In genomic region chr1:9105336-9105867, GRCh38 we compare ENCODE assay signal across 18 cellular contexts. TPM values are rescaled to one million over a fixed set of nuclear protein-coding genes. Genes with fewer than 3 reads are reported as not detected.
DNase-seq lines count a peak whose midpoint lies in the region; ATAC-seq and TF ChIP-seq lines count a peak whose summit lies in the region.
"Had no signal": no experiment of that assay in that cellular context is flagged by ENCODE, and none has a peak within 500 bp of the region (broad histone marks: within the 10 kb centered on the region; RNA-seq: fewer than 3 reads in every experiment).

No MANE protein-coding gene starts in this region.

- peak overlapping the region; percentile 38 for H3K14ac ChIP-seq in neuronal stem cell (ENCODE audit: low read length)

- H3K9me3 ChIP-seq in neuronal stem cell (replicated peaks in 1 of 2; ENCODE audit: control insufficient read depth in 2 of 2, insufficient read depth in 1 of 2, low read depth in 1 of 2, low read length in 2 of 2) (no peaks in the 10 kb centered on the region), spleen (no peaks in the 10 kb centered on the region)
- H3K9me3 ChIP-seq: BLaER1 treated with 17β-estradiol and CSF1 and Interleukin-3, amounts not matched to agents 10 nM and 100 nM had no signal

- H3K4me1 ChIP-seq in neuronal stem cell (ENCODE audit: control insufficient read depth in 2 of 2, insufficient read depth in 1 of 2, low read depth in 1 of 2, low read length in 2 of 2), result no peaks in the 10 kb centered on the region
- H3K4me1 ChIP-seq in spleen, result peaks cover 0 to 8% (median 2%) of the 10 kb centered on the region in 6 donors

- no peak overlapping the region for H3K4me2 ChIP-seq in neuronal stem cell (ENCODE audit: insufficient read depth, low read length, poor library complexity, severe bottlenecking)
- H3K4me2 ChIP-seq: BLaER1 treated with 17β-estradiol and CSF1 and Interleukin-3, amounts not matched to agents 10 nM and 100 nM had no signal

- H3K36me3 ChIP-seq in neuronal stem cell (replicated peaks in 1 of 2; ENCODE audit: control insufficient read depth in 2 of 2, insufficient read depth in 2 of 2, low read length in 2 of 2) (no peaks in the 10 kb centered on the region), spleen (peaks cover 0 to 75% (median 22%) of the 10 kb centered on the region in 6 donors)

- no peak overlapping the region for H3K27ac Mint-ChIP-seq in natural killer cell treated with Interleukin-12 subunit alpha and Interleukin-12 subunit beta and Interleukin-15 and Interleukin-18, amount 100 ng/mL, for 72 hours
- H3K27ac Mint-ChIP-seq in natural killer cell, result no peak overlapping the region
- no peak overlapping the region for H3K27ac Mint-ChIP-seq in osteocyte (ENCODE audit: unreplicated experiment)
- H3K27ac Mint-ChIP-seq: B cell; CD8-positive, alpha-beta T cell had no signal

- no peak overlapping the region for H3K4ac ChIP-seq in neuronal stem cell (ENCODE audit: low read length)

- H3K9me3 Mint-ChIP-seq in natural killer cell treated with Interleukin-12 subunit alpha and Interleukin-12 subunit beta and Interleukin-15 and Interleukin-18, amount 100 ng/mL, for 72 hours, result no peaks in the 10 kb centered on the region
- H3K9me3 Mint-ChIP-seq in natural killer cell (no peaks in the 10 kb centered on the region), osteocyte (ENCODE audit: unreplicated experiment) (no peaks in the 10 kb centered on the region)
- H3K9me3 Mint-ChIP-seq: CD8-positive, alpha-beta T cell had no signal

- H2BK5ac ChIP-seq in neuronal stem cell (ENCODE audit: low read length), result peak overlapping the region; percentile 71

- H4K8ac ChIP-seq in neuronal stem cell (ENCODE audit: low read depth, low read length), result no peak overlapping the region

- DNase-seq in natural killer cell treated with Interleukin-12 subunit alpha and Interleukin-12 subunit beta and Interleukin-15 and Interleukin-18, amount 100 ng/mL, for 72 hours (ENCODE audit: low spot score), result no peak
- DNase-seq in natural killer cell, result no peak
- DNase-seq in neuronal stem cell (ENCODE audit: low spot score), result no peak
- DNase-seq in spleen, result peak; percentile 20
- DNase-seq in NCI-H446 treated with DMSO at 0.1 percent for 48 hours (lab: John Stamatoyannopoulos, UW), result no peak
- DNase-seq in pons (ENCODE audit: low spot score), result no peak
- DNase-seq in osteocyte (ENCODE audit: extremely low spot score, unreplicated experiment), result no peak
- DNase-seq: 8988T; Calu3; CD8-positive, alpha-beta T cell; DMS79 treated with DMSO at 0.1 percent for 48 hours; GF-D8; GOT3; H9 had no signal

- H3K4me3 ChIP-seq in neuronal stem cell (ENCODE audit: low read length in 2 of 2) (peak overlapping the region in 1 of 2 donors; percentile 10), spleen (no peak overlapping the region)
- H3K4me3 ChIP-seq: BLaER1 treated with 17β-estradiol and CSF1 and Interleukin-3, amounts not matched to agents 10 nM and 100 nM had no signal

- H3K27ac ChIP-seq in neuronal stem cell (replicated peaks; ENCODE audit: low read length) (no peak overlapping the region), spleen (no peak overlapping the region)
- H3K27ac ChIP-seq: BLaER1 treated with 17β-estradiol and CSF1 and Interleukin-3, amounts not matched to agents 10 nM and 100 nM had no signal

- peak overlapping the region; percentile 81 for H2AK5ac ChIP-seq in neuronal stem cell (ENCODE audit: low read depth, low read length)

- H3K79me1 ChIP-seq in neuronal stem cell (ENCODE audit: low read depth, low read length), result no peaks in the 10 kb centered on the region

- TF ChIP-seq POLR2A in spleen (IDR thresholded peaks at IDR 0.05), result no peak

- H3K4me1 Mint-ChIP-seq in natural killer cell treated with Interleukin-12 subunit alpha and Interleukin-12 subunit beta and Interleukin-15 and Interleukin-18, amount 100 ng/mL, for 72 hours (ENCODE audit: low read depth in 2 of 2), result no peaks in the 10 kb centered on the region
- H3K4me1 Mint-ChIP-seq in natural killer cell, result no peaks in the 10 kb centered on the region
- H3K4me1 Mint-ChIP-seq in osteocyte (ENCODE audit: unreplicated experiment), result peaks cover 2% of the 10 kb centered on the region
- H3K4me1 Mint-ChIP-seq: B cell had no signal

- peak overlapping the region; percentile 70 for H3K9ac ChIP-seq in neuronal stem cell (ENCODE audit: low read depth, low read length, poor library complexity)
- H3K9ac ChIP-seq: BLaER1 treated with 17β-estradiol and CSF1 and Interleukin-3, amounts not matched to agents 10 nM and 100 nM had no signal

- H3K23ac ChIP-seq in neuronal stem cell (ENCODE audit: low read depth, low read length, poor library complexity), result peak overlapping the region; percentile 91

- H2BK15ac ChIP-seq in neuronal stem cell (ENCODE audit: low read length), result peak overlapping the region; percentile 81

- WGBS in neuronal stem cell (ENCODE audit: extremely low coverage in 2 of 2, insufficient read length in 2 of 2, insufficient replicate concordance in 1 of 2), 2 donors, result no CpG with 5 or more reads among the region's 22 CpGs
- 90 to 97% (median 95%) methylated on average over 13 to 22 of the region's 22 CpGs for WGBS in spleen, 5 donors

- intact Hi-C loops in natural killer cell (cut with micrococcal nuclease), result no loop called here
- intact Hi-C loops in spleen (cut with DNase I; ENCODE audit: low total_unique reads), result loop anchor here (10.0 kb wide), 1 partner anchor 181 kb away; no protein-coding TSS in a partner anchor

- peak overlapping the region; percentile 4 for H2BK12ac ChIP-seq in neuronal stem cell (ENCODE audit: low read length)

- no peak overlapping the region for H3K4me3 Mint-ChIP-seq in natural killer cell treated with Interleukin-12 subunit alpha and Interleukin-12 subunit beta and Interleukin-15 and Interleukin-18, amount 100 ng/mL, for 72 hours
- H3K4me3 Mint-ChIP-seq in natural killer cell (no peak overlapping the region), osteocyte (ENCODE audit: unreplicated experiment) (no peak overlapping the region)
- H3K4me3 Mint-ChIP-seq: B cell; CD8-positive, alpha-beta T cell; H9 had no signal

- no peaks in the 10 kb centered on the region for H3K27me3 Mint-ChIP-seq in natural killer cell treated with Interleukin-12 subunit alpha and Interleukin-12 subunit beta and Interleukin-15 and Interleukin-18, amount 100 ng/mL, for 72 hours
- H3K27me3 Mint-ChIP-seq in natural killer cell (ENCODE audit: low read depth in 2 of 2) (no peaks in the 10 kb centered on the region), osteocyte (ENCODE audit: unreplicated experiment) (peaks cover 3% of the 10 kb centered on the region)
- H3K27me3 Mint-ChIP-seq: B cell had no signal

- H3K36me3 Mint-ChIP-seq in natural killer cell treated with Interleukin-12 subunit alpha and Interleukin-12 subunit beta and Interleukin-15 and Interleukin-18, amount 100 ng/mL, for 72 hours, result no peaks in the 10 kb centered on the region
- H3K36me3 Mint-ChIP-seq in natural killer cell (no peaks in the 10 kb centered on the region), osteocyte (ENCODE audit: unreplicated experiment) (no peaks in the 10 kb centered on the region)

- peaks cover 0 to 18% (median 0%) of the 10 kb centered on the region in 3 experiments for H3K27me3 ChIP-seq in neuronal stem cell (ENCODE audit: control insufficient read depth in 3 of 3, insufficient read depth in 3 of 3, low read depth in 1 of 3, low read length in 3 of 3)
- H3K27me3 ChIP-seq in spleen (replicated peaks in 1 of 7), result no peaks in the 10 kb centered on the region
- H3K27me3 ChIP-seq: BLaER1 treated with 17β-estradiol and CSF1 and Interleukin-3, amounts not matched to agents 10 nM and 100 nM had no signal

- H2BK120ac ChIP-seq in neuronal stem cell (ENCODE audit: low read depth, low read length), result no peak overlapping the region

- no peak overlapping the region for H4K91ac ChIP-seq in neuronal stem cell (ENCODE audit: low read depth, low read length, poor library complexity)

- H3K18ac ChIP-seq in neuronal stem cell (ENCODE audit: low read length), result peak overlapping the region; percentile 52

- ATAC-seq in natural killer cell treated with Interleukin-12 subunit alpha and Interleukin-12 subunit beta and Interleukin-15 and Interleukin-18, amount 100 ng/mL, for 72 hours, result peak; percentile 29 to 34
- no peak for ATAC-seq in natural killer cell
- ATAC-seq: CD8-positive, alpha-beta T cell; HepG2 had no signal

- H2AFZ ChIP-seq in neuronal stem cell (ENCODE audit: low read length), result no peak overlapping the region

- TF ChIP-seq CTCF in natural killer cell (IDR thresholded peaks at IDR 0.05), result no peak
- TF ChIP-seq CTCF in spleen (IDR thresholded peaks at IDR 0.05 in 8 of 11, conservative IDR thresholded peaks at IDR 0.05 in 3 of 11), result no peak
- TF ChIP-seq CTCF in osteocyte (IDR thresholded peaks at IDR 0.05), result no peak

RNA-seq across cellular contexts. Expression of gene GPR157, which starts 23.5 kb away (rescaled TPM):
- total RNA-seq in natural killer cell treated with Interleukin-12 subunit alpha and Interleukin-12 subunit beta and Interleukin-15 and Interleukin-18, amount 100 ng/mL, for 72 hours, result 1 to 10 TPM; 1.6 to 2.9 TPM
- total RNA-seq in natural killer cell, result 1 to 10 TPM in 2 of 3 donors, under 1 TPM in 1; 1.00 to 1.2 (median 1.1) TPM
- 2.3 TPM for polyA plus RNA-seq in neuronal stem cell (2013, experiment 1 of 2)
- 6.1 TPM for polyA plus RNA-seq in neuronal stem cell (2013, experiment 2 of 2)
- total RNA-seq in spleen, result 10 to 100 TPM in 1 of 7 donors, 1 to 10 TPM in 6; 5.7 to 10.5 (median 6.8) TPM
- 1 to 10 TPM; 1.2 to 2.8 (median 1.5) TPM for polyA plus RNA-seq in spleen
- total RNA-seq in osteocyte, result 0.76 and 4.1 TPM in 2 replicates

RNA-seq across cellular contexts. Expression of gene SLC2A5, which starts 36.0 kb away (rescaled TPM):
- total RNA-seq in natural killer cell treated with Interleukin-12 subunit alpha and Interleukin-12 subunit beta and Interleukin-15 and Interleukin-18, amount 100 ng/mL, for 72 hours, result not detected
- total RNA-seq in natural killer cell (not detected), spleen (10 to 100 TPM in 1 of 7 donors, 1 to 10 TPM in 6; 5.3 to 23.6 (median 8.4) TPM), osteocyte (0.39 TPM in 1 of 2 replicates, not detected in the other)
- polyA plus RNA-seq in neuronal stem cell (2013, experiment 1 of 2), result not detected
- polyA plus RNA-seq in neuronal stem cell (2013, experiment 2 of 2), result not detected
- 1 to 10 TPM; 2.9 to 4.6 (median 3.2) TPM for polyA plus RNA-seq in spleen
- total RNA-seq: A673; CD8-positive, alpha-beta T cell; H9 had no signal

Comparison
In these comparisons a context has a peak if more than half of its experiments do, and no peak if none do; other contexts are left out.
1. ATAC-seq: peak in natural killer cell treated with Interleukin-12 subunit alpha and Interleukin-12 subunit beta and Interleukin-15 and Interleukin-18, amount 100 ng/mL, for 72 hours (2 of 2); none in natural killer cell (0 of 3).